1 cellular context compared by ENCODE assay signal in genomic region chr19:1015782-1016646, GRCh38.
TF ChIP-seq lines count a peak whose summit lies in the region.

No MANE protein-coding gene starts in this region.

TF ChIP-seq in WTC11, 78 proteins besides CTCF, POLR2A, EP300 and RAD21:
- TF ChIP-seq, protein P1, sequence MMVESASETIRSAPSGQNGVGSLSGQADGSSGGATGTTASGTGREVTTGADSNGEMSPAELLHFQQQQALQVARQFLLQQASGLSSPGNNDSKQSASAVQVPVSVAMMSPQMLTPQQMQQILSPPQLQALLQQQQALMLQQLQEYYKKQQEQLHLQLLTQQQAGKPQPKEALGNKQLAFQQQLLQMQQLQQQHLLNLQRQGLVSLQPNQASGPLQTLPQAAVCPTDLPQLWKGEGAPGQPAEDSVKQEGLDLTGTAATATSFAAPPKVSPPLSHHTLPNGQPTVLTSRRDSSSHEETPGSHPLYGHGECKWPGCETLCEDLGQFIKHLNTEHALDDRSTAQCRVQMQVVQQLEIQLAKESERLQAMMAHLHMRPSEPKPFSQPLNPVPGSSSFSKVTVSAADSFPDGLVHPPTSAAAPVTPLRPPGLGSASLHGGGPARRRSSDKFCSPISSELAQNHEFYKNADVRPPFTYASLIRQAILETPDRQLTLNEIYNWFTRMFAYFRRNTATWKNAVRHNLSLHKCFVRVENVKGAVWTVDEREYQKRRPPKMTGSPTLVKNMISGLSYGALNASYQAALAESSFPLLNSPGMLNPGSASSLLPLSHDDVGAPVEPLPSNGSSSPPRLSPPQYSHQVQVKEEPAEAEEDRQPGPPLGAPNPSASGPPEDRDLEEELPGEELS (CRISPR knock-in tag; IDR thresholded peaks at IDR 0.05) = no peak
- TF ChIP-seq, protein P2, sequence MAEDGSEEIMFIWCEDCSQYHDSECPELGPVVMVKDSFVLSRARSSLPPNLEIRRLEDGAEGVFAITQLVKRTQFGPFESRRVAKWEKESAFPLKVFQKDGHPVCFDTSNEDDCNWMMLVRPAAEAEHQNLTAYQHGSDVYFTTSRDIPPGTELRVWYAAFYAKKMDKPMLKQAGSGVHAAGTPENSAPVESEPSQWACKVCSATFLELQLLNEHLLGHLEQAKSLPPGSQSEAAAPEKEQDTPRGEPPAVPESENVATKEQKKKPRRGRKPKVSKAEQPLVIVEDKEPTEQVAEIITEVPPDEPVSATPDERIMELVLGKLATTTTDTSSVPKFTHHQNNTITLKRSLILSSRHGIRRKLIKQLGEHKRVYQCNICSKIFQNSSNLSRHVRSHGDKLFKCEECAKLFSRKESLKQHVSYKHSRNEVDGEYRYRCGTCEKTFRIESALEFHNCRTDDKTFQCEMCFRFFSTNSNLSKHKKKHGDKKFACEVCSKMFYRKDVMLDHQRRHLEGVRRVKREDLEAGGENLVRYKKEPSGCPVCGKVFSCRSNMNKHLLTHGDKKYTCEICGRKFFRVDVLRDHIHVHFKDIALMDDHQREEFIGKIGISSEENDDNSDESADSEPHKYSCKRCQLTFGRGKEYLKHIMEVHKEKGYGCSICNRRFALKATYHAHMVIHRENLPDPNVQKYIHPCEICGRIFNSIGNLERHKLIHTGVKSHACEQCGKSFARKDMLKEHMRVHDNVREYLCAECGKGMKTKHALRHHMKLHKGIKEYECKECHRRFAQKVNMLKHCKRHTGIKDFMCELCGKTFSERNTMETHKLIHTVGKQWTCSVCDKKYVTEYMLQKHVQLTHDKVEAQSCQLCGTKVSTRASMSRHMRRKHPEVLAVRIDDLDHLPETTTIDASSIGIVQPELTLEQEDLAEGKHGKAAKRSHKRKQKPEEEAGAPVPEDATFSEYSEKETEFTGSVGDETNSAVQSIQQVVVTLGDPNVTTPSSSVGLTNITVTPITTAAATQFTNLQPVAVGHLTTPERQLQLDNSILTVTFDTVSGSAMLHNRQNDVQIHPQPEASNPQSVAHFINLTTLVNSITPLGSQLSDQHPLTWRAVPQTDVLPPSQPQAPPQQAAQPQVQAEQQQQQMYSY (CRISPR knock-in tag; IDR thresholded peaks at IDR 0.05) = no peak
TF ChIP-seq in WTC11: peak in this region for 0.
